ENCODE assay signal across 7 cellular contexts in the genomic region with DNA sequence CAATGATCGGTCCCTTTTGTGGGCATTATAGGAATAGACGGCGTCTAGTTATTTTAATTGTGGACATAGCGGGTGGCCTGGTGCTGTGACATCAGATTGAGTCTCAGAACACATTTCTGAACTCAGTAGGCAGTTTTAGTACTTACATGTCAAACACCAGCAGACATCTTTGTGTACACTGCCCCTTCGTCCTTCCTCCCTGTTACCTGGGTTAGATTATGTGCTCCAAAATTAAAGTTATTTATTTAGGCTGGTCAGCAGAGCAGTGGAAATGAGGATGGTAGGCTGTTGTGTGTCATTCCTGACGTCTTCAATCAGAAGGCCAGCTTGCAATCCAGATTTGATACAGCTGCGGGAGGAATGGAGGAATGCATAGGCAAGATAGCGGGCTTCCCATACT. TPM values are rescaled to one million over a fixed set of nuclear protein-coding genes. Genes with fewer than 3 reads are reported as not detected.
DNase-seq lines count a peak whose midpoint lies in the region; ATAC-seq and TF ChIP-seq lines count a peak whose summit lies in the region.

No MANE protein-coding gene starts in this region.

- H3K9me3 ChIP-seq in breast epithelium, result no peaks in the 10 kb centered on the region
- H3K9me3 ChIP-seq in liver (ENCODE audit: control insufficient read depth in 4 of 4, low read length in 3 of 4), result no peaks in the 10 kb centered on the region
- no peaks in the 10 kb centered on the region for H3K9me3 ChIP-seq in thoracic aorta

- TF ChIP-seq RAD21 in liver (IDR thresholded peaks at IDR 0.05), result no peak

- DNase-seq in HT-29 (ENCODE audit: low spot score), result peak; percentile 62
- DNase-seq in breast epithelium (ENCODE audit: low spot score in 2 of 2), result no peak
- no peak for DNase-seq in thoracic aorta (ENCODE audit: low spot score)
- DNase-seq in activated CD8-positive, alpha-beta T cell treated with anti-CD3 and anti-CD28 coated beads, Interleukin-2, amount 10 ng/mL, durations not matched to agents 7 days and 5 days, result no peak
- no peak for DNase-seq in AML-193 (lab: John Stamatoyannopoulos, UW)
- no peak for DNase-seq in NCI-H1417 treated with DMSO at 0.1 percent for 48 hours (lab: John Stamatoyannopoulos, UW)

- no peak overlapping the region for H3K4me3 Mint-ChIP-seq in activated CD8-positive, alpha-beta T cell treated with anti-CD3 and anti-CD28 coated beads, Interleukin-2, amount 10 ng/mL, durations not matched to agents 7 days and 5 days

- TF ChIP-seq CTCF in breast epithelium (IDR thresholded peaks at IDR 0.05) (no peak), liver (IDR thresholded peaks at IDR 0.05; ENCODE audit: low read depth, low read length, missing input control) (no peak), thoracic aorta (IDR thresholded peaks at IDR 0.05) (no peak)

- no peaks in the 10 kb centered on the region for H3K36me3 ChIP-seq in breast epithelium
- H3K36me3 ChIP-seq in liver (ENCODE audit: control insufficient read depth in 4 of 4, insufficient read depth in 3 of 4, low read depth in 1 of 4, low read length in 3 of 4), result peaks cover 2 to 5% (median 3%) of the 10 kb centered on the region in 4 donors
- H3K36me3 ChIP-seq in thoracic aorta, result no peaks in the 10 kb centered on the region

- no peak overlapping the region for H3K27ac Mint-ChIP-seq in activated CD8-positive, alpha-beta T cell treated with anti-CD3 and anti-CD28 coated beads, Interleukin-2, amount 10 ng/mL, durations not matched to agents 7 days and 5 days

- H3K27me3 Mint-ChIP-seq in activated CD8-positive, alpha-beta T cell treated with anti-CD3 and anti-CD28 coated beads, Interleukin-2, amount 10 ng/mL, durations not matched to agents 7 days and 5 days (ENCODE audit: low read depth), result peaks cover 74% of the 10 kb centered on the region

- intact Hi-C loops in breast epithelium (cut with DNase I; ENCODE audit: low total_unique reads), result no loop called here

- no peak for ATAC-seq in thoracic aorta (ENCODE audit: insufficient number of reproducible peaks, low FRiP score, low read depth)
- no peak for ATAC-seq in activated CD8-positive, alpha-beta T cell treated with anti-CD3 and anti-CD28 coated beads, Interleukin-2, amount 10 ng/mL, durations not matched to agents 7 days and 5 days

- H3K27me3 ChIP-seq in breast epithelium (no peaks in the 10 kb centered on the region), liver (ENCODE audit: control insufficient read depth in 4 of 4, insufficient read depth in 4 of 4, low read length in 3 of 4) (no peaks in the 10 kb centered on the region), thoracic aorta (replicated peaks; ENCODE audit: insufficient read depth) (no peaks in the 10 kb centered on the region)

- peaks cover 0 to 12% of the 10 kb centered on the region in 2 donors for H3K4me1 ChIP-seq in breast epithelium
- peaks cover 6 to 42% (median 25%) of the 10 kb centered on the region in 4 donors for H3K4me1 ChIP-seq in liver (ENCODE audit: control insufficient read depth in 4 of 4, insufficient read depth in 4 of 4, low read length in 3 of 4)
- peaks cover 33 to 60% of the 10 kb centered on the region in 2 donors for H3K4me1 ChIP-seq in thoracic aorta (ENCODE audit: control insufficient read depth in 1 of 2, low read depth in 2 of 2)

- WGBS in liver, result 38% methylated on average over 8 of the region's 8 CpGs

- H3K27ac ChIP-seq in breast epithelium (peak overlapping the region; percentile 97 to 99), liver (ENCODE audit: low read depth in 1 of 2, low read length in 2 of 2) (peak overlapping the region; percentile 92 to 99), thoracic aorta (peak overlapping the region; percentile 81 to 88)

- peak overlapping the region; percentile 78 to 86 (median 79) for H3K4me3 ChIP-seq in breast epithelium
- H3K4me3 ChIP-seq in liver (ENCODE audit: low read depth in 1 of 3, low read length in 3 of 3), result peak overlapping the region in 2 of 3 donors; percentile 92 to 99
- H3K4me3 ChIP-seq in thoracic aorta, result peak overlapping the region; percentile 88

- CTCF ChIA-PET in activated CD8-positive, alpha-beta T cell treated with anti-CD3 and anti-CD28 coated beads, Interleukin-2, amount 10 ng/mL, durations not matched to agents 7 days and 5 days (lab: Charles Lee), result no interaction called here

- TF ChIP-seq POLR2A in breast epithelium (IDR thresholded peaks at IDR 0.05), result no peak

- peak overlapping the region in 1 of 2 donors; percentile 75 for H3K9ac ChIP-seq in liver (ENCODE audit: low read depth in 1 of 2, low read length in 2 of 2)

- peaks cover 20% of the 10 kb centered on the region for H3K4me1 Mint-ChIP-seq in activated CD8-positive, alpha-beta T cell treated with anti-CD3 and anti-CD28 coated beads, Interleukin-2, amount 10 ng/mL, durations not matched to agents 7 days and 5 days (ENCODE audit: low read depth)

- no peaks in the 10 kb centered on the region for H3K9me3 Mint-ChIP-seq in activated CD8-positive, alpha-beta T cell treated with anti-CD3 and anti-CD28 coated beads, Interleukin-2, amount 10 ng/mL, durations not matched to agents 7 days and 5 days (ENCODE audit: insufficient read depth)

- peaks cover 3% of the 10 kb centered on the region for H3K36me3 Mint-ChIP-seq in activated CD8-positive, alpha-beta T cell treated with anti-CD3 and anti-CD28 coated beads, Interleukin-2, amount 10 ng/mL, durations not matched to agents 7 days and 5 days (ENCODE audit: low read depth)

- POLR2A ChIA-PET in activated CD8-positive, alpha-beta T cell treated with anti-CD3 and anti-CD28 coated beads, Interleukin-2, amount 10 ng/mL, durations not matched to agents 7 days and 5 days (lab: Charles Lee), result no interaction called here

TF ChIP-seq in liver, 16 proteins besides CTCF, POLR2A, EP300 and RAD21:
- no peak for TF ChIP-seq EGR1 (IDR thresholded peaks at IDR 0.05; ENCODE audit: low read depth in 2 of 2)
- TF ChIP-seq TAF1 (conservative IDR thresholded peaks at IDR 0.05), result no peak
- no peak for TF ChIP-seq SP1 (IDR thresholded peaks at IDR 0.05)
- TF ChIP-seq, protein P1, sequence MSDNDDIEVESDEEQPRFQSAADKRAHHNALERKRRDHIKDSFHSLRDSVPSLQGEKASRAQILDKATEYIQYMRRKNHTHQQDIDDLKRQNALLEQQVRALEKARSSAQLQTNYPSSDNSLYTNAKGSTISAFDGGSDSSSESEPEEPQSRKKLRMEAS (IDR thresholded peaks at IDR 0.05), result no peak
- TF ChIP-seq, protein P2, sequence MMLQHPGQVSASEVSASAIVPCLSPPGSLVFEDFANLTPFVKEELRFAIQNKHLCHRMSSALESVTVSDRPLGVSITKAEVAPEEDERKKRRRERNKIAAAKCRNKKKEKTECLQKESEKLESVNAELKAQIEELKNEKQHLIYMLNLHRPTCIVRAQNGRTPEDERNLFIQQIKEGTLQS (IDR thresholded peaks at IDR 0.05), result no peak
- TF ChIP-seq, protein P3, sequence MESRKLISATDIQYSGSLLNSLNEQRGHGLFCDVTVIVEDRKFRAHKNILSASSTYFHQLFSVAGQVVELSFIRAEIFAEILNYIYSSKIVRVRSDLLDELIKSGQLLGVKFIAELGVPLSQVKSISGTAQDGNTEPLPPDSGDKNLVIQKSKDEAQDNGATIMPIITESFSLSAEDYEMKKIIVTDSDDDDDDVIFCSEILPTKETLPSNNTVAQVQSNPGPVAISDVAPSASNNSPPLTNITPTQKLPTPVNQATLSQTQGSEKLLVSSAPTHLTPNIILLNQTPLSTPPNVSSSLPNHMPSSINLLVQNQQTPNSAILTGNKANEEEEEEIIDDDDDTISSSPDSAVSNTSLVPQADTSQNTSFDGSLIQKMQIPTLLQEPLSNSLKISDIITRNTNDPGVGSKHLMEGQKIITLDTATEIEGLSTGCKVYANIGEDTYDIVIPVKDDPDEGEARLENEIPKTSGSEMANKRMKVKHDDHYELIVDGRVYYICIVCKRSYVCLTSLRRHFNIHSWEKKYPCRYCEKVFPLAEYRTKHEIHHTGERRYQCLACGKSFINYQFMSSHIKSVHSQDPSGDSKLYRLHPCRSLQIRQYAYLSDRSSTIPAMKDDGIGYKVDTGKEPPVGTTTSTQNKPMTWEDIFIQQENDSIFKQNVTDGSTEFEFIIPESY (IDR thresholded peaks at IDR 0.05), result no peak
- TF ChIP-seq YY1 (IDR thresholded peaks at IDR 0.05), result no peak
- no peak for TF ChIP-seq GABPA (IDR thresholded peaks at IDR 0.05 in 1 of 2, conservative IDR thresholded peaks at IDR 0.05 in 1 of 2)
- no peak for TF ChIP-seq FOXA1 (IDR thresholded peaks at IDR 0.05)
- no peak for TF ChIP-seq NR2F2 (IDR thresholded peaks at IDR 0.05)
- TF ChIP-seq, protein P4, sequence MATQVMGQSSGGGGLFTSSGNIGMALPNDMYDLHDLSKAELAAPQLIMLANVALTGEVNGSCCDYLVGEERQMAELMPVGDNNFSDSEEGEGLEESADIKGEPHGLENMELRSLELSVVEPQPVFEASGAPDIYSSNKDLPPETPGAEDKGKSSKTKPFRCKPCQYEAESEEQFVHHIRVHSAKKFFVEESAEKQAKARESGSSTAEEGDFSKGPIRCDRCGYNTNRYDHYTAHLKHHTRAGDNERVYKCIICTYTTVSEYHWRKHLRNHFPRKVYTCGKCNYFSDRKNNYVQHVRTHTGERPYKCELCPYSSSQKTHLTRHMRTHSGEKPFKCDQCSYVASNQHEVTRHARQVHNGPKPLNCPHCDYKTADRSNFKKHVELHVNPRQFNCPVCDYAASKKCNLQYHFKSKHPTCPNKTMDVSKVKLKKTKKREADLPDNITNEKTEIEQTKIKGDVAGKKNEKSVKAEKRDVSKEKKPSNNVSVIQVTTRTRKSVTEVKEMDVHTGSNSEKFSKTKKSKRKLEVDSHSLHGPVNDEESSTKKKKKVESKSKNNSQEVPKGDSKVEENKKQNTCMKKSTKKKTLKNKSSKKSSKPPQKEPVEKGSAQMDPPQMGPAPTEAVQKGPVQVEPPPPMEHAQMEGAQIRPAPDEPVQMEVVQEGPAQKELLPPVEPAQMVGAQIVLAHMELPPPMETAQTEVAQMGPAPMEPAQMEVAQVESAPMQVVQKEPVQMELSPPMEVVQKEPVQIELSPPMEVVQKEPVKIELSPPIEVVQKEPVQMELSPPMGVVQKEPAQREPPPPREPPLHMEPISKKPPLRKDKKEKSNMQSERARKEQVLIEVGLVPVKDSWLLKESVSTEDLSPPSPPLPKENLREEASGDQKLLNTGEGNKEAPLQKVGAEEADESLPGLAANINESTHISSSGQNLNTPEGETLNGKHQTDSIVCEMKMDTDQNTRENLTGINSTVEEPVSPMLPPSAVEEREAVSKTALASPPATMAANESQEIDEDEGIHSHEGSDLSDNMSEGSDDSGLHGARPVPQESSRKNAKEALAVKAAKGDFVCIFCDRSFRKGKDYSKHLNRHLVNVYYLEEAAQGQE (IDR thresholded peaks at IDR 0.05), result no peak

RNA-seq across cellular contexts. Expression of a gene that starts 3.7 kb away (rescaled TPM):
- total RNA-seq in HT-29 (2014; rRNA removed; shearing (Covaris generic)), result 13.8 and 16.5 TPM in 2 replicates
- total RNA-seq in breast epithelium (10 to 100 TPM; 33.1 to 44.2 (median 34.1) TPM), liver (1 to 10 TPM; 4.9 to 9.3 TPM), thoracic aorta (10 to 100 TPM; 21.4 to 50.5 TPM)
- 10 to 100 TPM in 1 of 2 donors, 1 to 10 TPM in 1; 7.4 to 18.0 TPM for polyA plus RNA-seq in liver
- under 1 TPM; 0.26 to 0.42 TPM for total RNA-seq in activated CD8-positive, alpha-beta T cell treated with anti-CD3 and anti-CD28 coated beads, Interleukin-2, amount 10 ng/mL, durations not matched to agents 7 days and 5 days

Comparison
In these comparisons a context has a peak if more than half of its experiments do, and no peak if none do; other contexts are left out.
1. RNA of a gene that starts 3.7 kb away (total RNA-seq): 21.4 to 50.5 TPM in thoracic aorta, 33.1 to 44.2 TPM in breast epithelium, 13.8 to 16.5 TPM in HT-29 and 4.9 to 9.3 TPM in liver; 0.26 to 0.42 TPM in activated CD8-positive, alpha-beta T cell treated with anti-CD3 and anti-CD28 coated beads, Interleukin-2, amount 10 ng/mL, durations not matched to agents 7 days and 5 days; every median in the first group is over 4 times any median in the second.
2. Peak in every context shown above with its lines, with median percentiles within 50 percentile points of each other: H3K27ac ChIP-seq and H3K4me3 ChIP-seq.